Comparison of ENCODE assay signal across 8 cellular contexts in genomic region chr9:37119907-37120839, GRCh38. TPM values are rescaled to one million over a fixed set of nuclear protein-coding genes. Genes with fewer than 3 reads are reported as not detected.
DNase-seq lines count a peak whose midpoint lies in the region; ATAC-seq and TF ChIP-seq lines count a peak whose summit lies in the region.

ZCCHC7 (plus strand) TSS chr9:37120574.

- H3K4me3 Mint-ChIP-seq in activated naive CD4-positive, alpha-beta T cell treated with anti-CD3 and anti-CD28 coated beads, Interleukin-2, amount 50 U/mL, for 24 hours: peak within 1 kb of the TSS; percentile 100

- H3K4me1 Mint-ChIP-seq in activated naive CD4-positive, alpha-beta T cell treated with anti-CD3 and anti-CD28 coated beads, Interleukin-2, amount 50 U/mL, for 24 hours: peaks cover 29% of the 10 kb centered on the region

- peak within 1 kb of the TSS; percentile 69 for H3K27ac ChIP-seq in temporal lobe (ENCODE audit: low read depth, low read length)

- no peaks in the 10 kb centered on the region for H3K27me3 Mint-ChIP-seq in activated naive CD4-positive, alpha-beta T cell treated with anti-CD3 and anti-CD28 coated beads, Interleukin-2, amount 50 U/mL, for 24 hours

- ATAC-seq in HG02588 (IDR thresholded peaks at IDR 0.05; ENCODE audit: unreplicated experiment) (peak; percentile 93), SK-N-SH treated with all-trans-retinoic acid at 6 μM for 48 hours (peak; percentile 98)

- H3K36me3 ChIP-seq in GM06990 (ENCODE audit: control insufficient read depth, insufficient read depth, low read length): no peaks in the 10 kb centered on the region

- no peaks in the 10 kb centered on the region for H3K27me3 ChIP-seq in GM06990 (replicated peaks; ENCODE audit: control insufficient read depth, insufficient read depth, low read length)

- H3K36me3 Mint-ChIP-seq in activated naive CD4-positive, alpha-beta T cell treated with anti-CD3 and anti-CD28 coated beads, Interleukin-2, amount 50 U/mL, for 24 hours: peaks cover 8% of the 10 kb centered on the region

- peak within 1 kb of the TSS; percentile 100 for H3K27ac Mint-ChIP-seq in activated naive CD4-positive, alpha-beta T cell treated with anti-CD3 and anti-CD28 coated beads, Interleukin-2, amount 50 U/mL, for 24 hours

- peak within 1 kb of the TSS; percentile 87 for H3K4me3 ChIP-seq in GM06990 (replicated peaks; ENCODE audit: low read depth, low read length)

- no peak for TF ChIP-seq CTCF in GM06990 (IDR thresholded peaks at IDR 0.05; ENCODE audit: insufficient read depth, low read length, poor library complexity, severe bottlenecking)

- peak; percentile 96 for DNase-seq in GM06990 (ENCODE audit: extremely low read depth, insufficient read length)
- DNase-seq in NCI-H1092 (lab: John Stamatoyannopoulos, UW): peak; percentile 96
- peak; percentile 73 for DNase-seq in glomerular endothelial cell (ENCODE audit: extremely low read depth, low read depth, low spot score)
- DNase-seq in occipital lobe (lab: John Stamatoyannopoulos, UW): peak; percentile 94

- H3K9me3 Mint-ChIP-seq in activated naive CD4-positive, alpha-beta T cell treated with anti-CD3 and anti-CD28 coated beads, Interleukin-2, amount 50 U/mL, for 24 hours: no peaks in the 10 kb centered on the region

TF ChIP-seq in SK-N-SH treated with all-trans-retinoic acid at 6 μM for 48 hours, 23 proteins besides CTCF, POLR2A, EP300 and RAD21:
- TF ChIP-seq, protein P1, sequence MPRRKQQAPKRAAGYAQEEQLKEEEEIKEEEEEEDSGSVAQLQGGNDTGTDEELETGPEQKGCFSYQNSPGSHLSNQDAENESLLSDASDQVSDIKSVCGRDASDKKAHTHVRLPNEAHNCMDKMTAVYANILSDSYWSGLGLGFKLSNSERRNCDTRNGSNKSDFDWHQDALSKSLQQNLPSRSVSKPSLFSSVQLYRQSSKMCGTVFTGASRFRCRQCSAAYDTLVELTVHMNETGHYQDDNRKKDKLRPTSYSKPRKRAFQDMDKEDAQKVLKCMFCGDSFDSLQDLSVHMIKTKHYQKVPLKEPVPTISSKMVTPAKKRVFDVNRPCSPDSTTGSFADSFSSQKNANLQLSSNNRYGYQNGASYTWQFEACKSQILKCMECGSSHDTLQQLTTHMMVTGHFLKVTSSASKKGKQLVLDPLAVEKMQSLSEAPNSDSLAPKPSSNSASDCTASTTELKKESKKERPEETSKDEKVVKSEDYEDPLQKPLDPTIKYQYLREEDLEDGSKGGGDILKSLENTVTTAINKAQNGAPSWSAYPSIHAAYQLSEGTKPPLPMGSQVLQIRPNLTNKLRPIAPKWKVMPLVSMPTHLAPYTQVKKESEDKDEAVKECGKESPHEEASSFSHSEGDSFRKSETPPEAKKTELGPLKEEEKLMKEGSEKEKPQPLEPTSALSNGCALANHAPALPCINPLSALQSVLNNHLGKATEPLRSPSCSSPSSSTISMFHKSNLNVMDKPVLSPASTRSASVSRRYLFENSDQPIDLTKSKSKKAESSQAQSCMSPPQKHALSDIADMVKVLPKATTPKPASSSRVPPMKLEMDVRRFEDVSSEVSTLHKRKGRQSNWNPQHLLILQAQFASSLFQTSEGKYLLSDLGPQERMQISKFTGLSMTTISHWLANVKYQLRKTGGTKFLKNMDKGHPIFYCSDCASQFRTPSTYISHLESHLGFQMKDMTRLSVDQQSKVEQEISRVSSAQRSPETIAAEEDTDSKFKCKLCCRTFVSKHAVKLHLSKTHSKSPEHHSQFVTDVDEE (CRISPR knock-in tag; IDR thresholded peaks at IDR 0.05): 0 out of 2 replicates have a peak, but pooled peaks have one; percentile 19
- TF ChIP-seq ZFP30 (CRISPR knock-in tag; IDR thresholded peaks at IDR 0.05) (no peak), ARNTL (CRISPR knock-in tag; IDR thresholded peaks at IDR 0.05; ENCODE audit: borderline replicate concordance, low read depth) (no peak), PPARA (CRISPR knock-in tag; IDR thresholded peaks at IDR 0.05; ENCODE audit: borderline replicate concordance) (0 out of 2 replicates have a peak, but pooled peaks have one; percentile 29), ZFP3 (CRISPR knock-in tag; IDR thresholded peaks at IDR 0.05) (peak; percentile 69), CSDC2 (CRISPR knock-in tag; IDR thresholded peaks at IDR 0.05) (peak; percentile 91; the same call in 1 of the 2 replicates), TCF4 (CRISPR knock-in tag; IDR thresholded peaks at IDR 0.05; ENCODE audit: borderline replicate concordance) (no peak), SNAI2 (CRISPR knock-in tag; IDR thresholded peaks at IDR 0.05) (peak; percentile 47; the same call in 1 of the 2 replicates)

RNA-seq across cellular contexts. Expression of gene ZCCHC7, which starts in this region (rescaled TPM):
- total RNA-seq in glomerular endothelial cell (10.2 and 20.5 TPM in 2 replicates), occipital lobe (34.5 TPM), temporal lobe (22.1 TPM)

Comparison
In these comparisons a context has a peak if more than half of its experiments do, and no peak if none do; other contexts are left out.
1. Peak in every context shown above with its lines: DNase-seq, ATAC-seq, H3K4me3 ChIP-seq and H3K27ac ChIP-seq.